ENCODE assay signal across 9 cellular contexts in genomic region chr14:22587677-22588418, GRCh38. TPM values are rescaled to one million over a fixed set of nuclear protein-coding genes. Genes with fewer than 3 reads are reported as not detected.
DNase-seq lines count a peak whose midpoint lies in the region; ATAC-seq, FAIRE-seq and TF ChIP-seq lines count a peak whose summit lies in the region.
"Not testable (repeated sequence)": the region's sequence is repeated elsewhere in the genome, so short reads cannot be mapped to it uniquely, and the experiment has no call there.
"Had no signal": no experiment of that assay in that cellular context is flagged by ENCODE, and none has a peak within 500 bp of the region (broad histone marks: within the 10 kb centered on the region; RNA-seq: fewer than 3 reads in every experiment).

No MANE protein-coding gene starts in this region.

- peaks cover 79% of the 10 kb centered on the region for H3K4me1 Mint-ChIP-seq in activated CD4-positive, alpha-beta T cell treated with anti-CD3 and anti-CD28 coated beads for 36 hours
- peaks cover 35% of the 10 kb centered on the region for H3K4me1 Mint-ChIP-seq in MCF 10A (ENCODE audit: insufficient read depth, unreplicated experiment)

- not testable (repeated sequence) for TF ChIP-seq CTCF in MCF 10A (IDR thresholded peaks at IDR 0.05; ENCODE audit: unreplicated experiment); fibroblast of mammary gland (conservative IDR thresholded peaks at IDR 0.05; ENCODE audit: control insufficient read depth, insufficient read depth, low read depth, low read length); retinal pigment epithelial cell (conservative IDR thresholded peaks at IDR 0.05; ENCODE audit: low read depth, low read length); vagina (IDR thresholded peaks at IDR 0.05)

- not testable (repeated sequence) for DNase-seq in GM12891 (ENCODE audit: insufficient read length, low spot score); activated CD4-positive, alpha-beta T cell treated with anti-CD3 and anti-CD28 coated beads for 36 hours; MCF 10A (ENCODE audit: unreplicated experiment); fibroblast of mammary gland (ENCODE audit: low read depth); mesenchymal stem cell; retinal pigment epithelial cell (ENCODE audit: low read depth); vagina (ENCODE audit: extremely low spot score in 2 of 2)
- DNase-seq in NAMALWA (ENCODE audit: low spot score): peak; percentile 43

- H3K27ac Mint-ChIP-seq in activated CD4-positive, alpha-beta T cell treated with anti-CD3 and anti-CD28 coated beads for 36 hours: peak overlapping the region; percentile 97
- peak overlapping the region; percentile 96 for H3K27ac Mint-ChIP-seq in MCF 10A (ENCODE audit: low read depth, unreplicated experiment)

- H2BK5ac ChIP-seq in mesenchymal stem cell (ENCODE audit: low read depth, low read length, poor library complexity, severe bottlenecking): not testable (repeated sequence)

- BruUV-seq in MCF 10A (replicated peaks; lab: Mats Ljungman, UMichigan): not testable (repeated sequence)

- peak overlapping the region; percentile 99 for H3K9ac ChIP-seq in mesenchymal stem cell (ENCODE audit: low read length)

- H3K4me1 ChIP-seq in mesenchymal stem cell (ENCODE audit: control insufficient read depth, insufficient read depth, low read depth, low read length): not testable (repeated sequence)
- peaks cover 55% of the 10 kb centered on the region for H3K4me1 ChIP-seq in vagina

- H3K9me3 ChIP-seq in mesenchymal stem cell (ENCODE audit: control insufficient read depth, low read length); vagina: not testable (repeated sequence)

- H3K27ac ChIP-seq in mesenchymal stem cell (ENCODE audit: low read length, poor library complexity, severe bottlenecking): not testable (repeated sequence)
- peak overlapping the region; percentile 89 for H3K27ac ChIP-seq in vagina

- not testable (repeated sequence) for H3K23ac ChIP-seq in mesenchymal stem cell (ENCODE audit: low read length in 2 of 2)

- peak; percentile 31 for FAIRE-seq in GM12891 (lab: Jason Lieb, UNC)

- H3K4me3 ChIP-seq in fibroblast of mammary gland (ENCODE audit: control insufficient read depth, low read depth, low read length) (peak overlapping the region; percentile 100), mesenchymal stem cell (ENCODE audit: insufficient read depth in 1 of 2, low read depth in 1 of 2, low read length in 2 of 2) (peak overlapping the region in 1 of 2 experiments; percentile 96), retinal pigment epithelial cell (ENCODE audit: low read length) (peak overlapping the region; percentile 95), vagina (peak overlapping the region; percentile 58 to 70)

- H3K14ac ChIP-seq in mesenchymal stem cell (ENCODE audit: low read length in 2 of 2): not testable (repeated sequence)

- H3K4me3 Mint-ChIP-seq in activated CD4-positive, alpha-beta T cell treated with anti-CD3 and anti-CD28 coated beads for 36 hours: peak overlapping the region; percentile 93
- peak overlapping the region; percentile 92 for H3K4me3 Mint-ChIP-seq in MCF 10A (ENCODE audit: unreplicated experiment)

- H3K36me3 Mint-ChIP-seq in activated CD4-positive, alpha-beta T cell treated with anti-CD3 and anti-CD28 coated beads for 36 hours (ENCODE audit: low read depth): peaks cover 53% of the 10 kb centered on the region
- peaks cover 39% of the 10 kb centered on the region for H3K36me3 Mint-ChIP-seq in MCF 10A (ENCODE audit: insufficient read depth, unreplicated experiment)

- H2BK15ac ChIP-seq in mesenchymal stem cell (ENCODE audit: low read depth, poor library complexity, severe bottlenecking): not testable (repeated sequence)

- CTCF ChIA-PET in activated CD4-positive, alpha-beta T cell treated with anti-CD3 and anti-CD28 coated beads for 36 hours (lab: Charles Lee): interaction anchor here (0.6 to 19.8 kb wide), 12 partner anchors 9 to 478 kb away, joined by 3 to 342 read pairs (median 5); partner anchors contain the start of gene ABHD4
- CTCF ChIA-PET in MCF 10A (lab: Yijun Ruan, JAX): interaction anchor here (0.7 to 8.3 kb wide), 6 partner anchors 9 to 251 kb away, joined by 3 to 58 read pairs (median 6); partner anchors contain the start of gene ABHD4

- intact Hi-C loops in activated CD4-positive, alpha-beta T cell treated with anti-CD3 and anti-CD28 coated beads for 36 hours (cut with DNase I, micrococcal nuclease): loop anchor here (1.0 to 10.0 kb wide), 6 partner anchors 264 to 1133 kb away; partner anchors contain the start of genes ACIN1 (in 1 of the 2), BCL2L2 (in 1 of the 2), C14orf119 (in 1 of the 2) and CHD8 (in 1 of the 2)
- intact Hi-C loops in MCF 10A (cut with micrococcal nuclease); vagina (cut with DNase I): not testable (repeated sequence)

- H2AFZ ChIP-seq in mesenchymal stem cell (ENCODE audit: low read depth, low read length): not testable (repeated sequence)

- not testable (repeated sequence) for H3K18ac ChIP-seq in mesenchymal stem cell (ENCODE audit: low read depth in 1 of 2, low read length in 2 of 2)

- H3K27me3 Mint-ChIP-seq in activated CD4-positive, alpha-beta T cell treated with anti-CD3 and anti-CD28 coated beads for 36 hours: not testable (repeated sequence)
- H3K27me3 Mint-ChIP-seq in MCF 10A (ENCODE audit: insufficient read depth, unreplicated experiment): peaks cover 11% of the 10 kb centered on the region

- POLR2A ChIA-PET in activated CD4-positive, alpha-beta T cell treated with anti-CD3 and anti-CD28 coated beads for 36 hours (lab: Charles Lee): interaction anchor here (0.6 to 3.6 kb wide), 14 partner anchors 11 to 1322 kb away, joined by 3 to 30 read pairs (median 6); partner anchors contain the start of genes LRP10 and OXA1L
- POLR2A ChIA-PET in MCF 10A (lab: Yijun Ruan, JAX): interaction anchor here (0.6 to 5.6 kb wide), 19 partner anchors 8 to 507 kb away, joined by 3 to 116 read pairs (median 6); partner anchors contain the start of genes ABHD4, ACIN1, C14orf119 and MRPL52

- H3K27me3 ChIP-seq in mesenchymal stem cell (ENCODE audit: control insufficient read depth in 1 of 2, insufficient read depth in 1 of 2, low read length in 2 of 2); vagina: not testable (repeated sequence)

- H3K79me1 ChIP-seq in mesenchymal stem cell (replicated peaks; ENCODE audit: low read length, poor library complexity, severe bottlenecking): not testable (repeated sequence)

- H3K9me3 Mint-ChIP-seq in activated CD4-positive, alpha-beta T cell treated with anti-CD3 and anti-CD28 coated beads for 36 hours (ENCODE audit: low read depth); MCF 10A (ENCODE audit: unreplicated experiment): not testable (repeated sequence)

- not testable (repeated sequence) for TF ChIP-seq POLR2A in GM12891 (IDR thresholded peaks at IDR 0.05; ENCODE audit: low read depth, low read length); vagina (IDR thresholded peaks at IDR 0.05)

- peak; percentile 21 for ATAC-seq in activated CD4-positive, alpha-beta T cell treated with anti-CD3 and anti-CD28 coated beads for 36 hours

- not testable (repeated sequence) for H2AK5ac ChIP-seq in mesenchymal stem cell (ENCODE audit: low read length, severe bottlenecking)

- H2BK120ac ChIP-seq in mesenchymal stem cell (ENCODE audit: low read depth, low read length): not testable (repeated sequence)

- WGBS in mesenchymal stem cell: 90% methylated on average over 10 of the region's 10 CpGs

- not testable (repeated sequence) for H3K4ac ChIP-seq in mesenchymal stem cell (ENCODE audit: low read depth in 1 of 2, low read length in 2 of 2)

- not testable (repeated sequence) for H4K91ac ChIP-seq in mesenchymal stem cell (ENCODE audit: low read length)

- not testable (repeated sequence) for H2BK12ac ChIP-seq in mesenchymal stem cell (ENCODE audit: low read length in 2 of 2)

- H3K4me2 ChIP-seq in mesenchymal stem cell (ENCODE audit: low read length, poor library complexity, severe bottlenecking): peak overlapping the region; percentile 85

- H4K8ac ChIP-seq in mesenchymal stem cell (ENCODE audit: low read length): not testable (repeated sequence)

- peaks cover 4 to 24% of the 10 kb centered on the region in 2 experiments for H3K36me3 ChIP-seq in mesenchymal stem cell (ENCODE audit: control insufficient read depth in 1 of 2, insufficient read depth in 2 of 2, low read depth in 1 of 2, low read length in 2 of 2)
- not testable (repeated sequence) for H3K36me3 ChIP-seq in vagina

RNA-seq across cellular contexts. Expression of gene DAD1, which starts 1.2 kb away (rescaled TPM):
- 280 TPM for polyA plus RNA-seq in GM12891 (2012; ENCODE audit: low read depth, missing spikeins)
- total RNA-seq in activated CD4-positive, alpha-beta T cell treated with anti-CD3 and anti-CD28 coated beads for 36 hours: 100 to 1,000 TPM; 265 to 302 TPM
- total RNA-seq in MCF 10A (2022) (166 and 210 TPM in 2 replicates), vagina (145 TPM)
- 348 TPM for polyA plus RNA-seq in mesenchymal stem cell (2013, experiment 1 of 2)
- 351 TPM for polyA plus RNA-seq in mesenchymal stem cell (2013, experiment 2 of 2)

RNA-seq across cellular contexts. Expression of gene ABHD4, which starts 10.3 kb away (rescaled TPM):
- 7.3 TPM for polyA plus RNA-seq in GM12891 (2012; ENCODE audit: low read depth, missing spikeins)
- 10 to 100 TPM in 1 of 2 experiments, 1 to 10 TPM in 1; 8.3 to 10.5 TPM for total RNA-seq in activated CD4-positive, alpha-beta T cell treated with anti-CD3 and anti-CD28 coated beads for 36 hours
- total RNA-seq in MCF 10A (2022) (10.3 and 16.7 TPM in 2 replicates), vagina (31.9 TPM)
- 32.7 TPM for polyA plus RNA-seq in mesenchymal stem cell (2013, experiment 1 of 2)
- 32.8 TPM for polyA plus RNA-seq in mesenchymal stem cell (2013, experiment 2 of 2)

RNA-seq across cellular contexts. Expression of gene OR6J1, which starts 56.3 kb away (rescaled TPM):
- not detected for polyA plus RNA-seq in GM12891 (2012; ENCODE audit: low read depth, missing spikeins)
- not detected for total RNA-seq in activated CD4-positive, alpha-beta T cell treated with anti-CD3 and anti-CD28 coated beads for 36 hours
- total RNA-seq in MCF 10A (2022): not detected in 2 replicates
- not detected for polyA plus RNA-seq in mesenchymal stem cell (2013, experiment 1 of 2)
- not detected for polyA plus RNA-seq in mesenchymal stem cell (2013, experiment 2 of 2)
- total RNA-seq in vagina: not detected
- total RNA-seq: lower leg skin had no signal
